In genomic region chr6:169034523-169035167, GRCh38 we compare ENCODE assay signal across 23 cellular contexts.
A peak's percentile ranks its signal among the peaks of the same experiment; 100 is the strongest.
DNase-seq lines count a peak whose midpoint lies in the region; ATAC-seq and TF ChIP-seq lines count a peak whose summit lies in the region.
"Had no signal": no experiment of that assay in that cellular context is flagged by ENCODE, and none has a peak within 500 bp of the region (broad histone marks: within the 10 kb centered on the region; RNA-seq: fewer than 3 reads in every experiment).

No MANE protein-coding gene starts in this region.

- no peaks in the 10 kb centered on the region for H3K36me3 ChIP-seq in smooth muscle cell (ENCODE audit: low read depth)
- no peaks in the 10 kb centered on the region for H3K36me3 ChIP-seq in gastroesophageal sphincter
- no peaks in the 10 kb centered on the region for H3K36me3 ChIP-seq in heart right ventricle
- H3K36me3 ChIP-seq: BLaER1 treated with 17β-estradiol and CSF1 and Interleukin-3, amounts not matched to agents 10 nM and 100 nM; neutrophil; right atrium auricular region; stomach; uterus had no signal

- H3K4me1 ChIP-seq in smooth muscle cell (ENCODE audit: low read depth), result peaks cover 4% of the 10 kb centered on the region
- H3K4me1 ChIP-seq in gastroesophageal sphincter, result peaks cover 0 to 9% (median 0%) of the 10 kb centered on the region in 3 donors
- H3K4me1 ChIP-seq in heart right ventricle, result no peaks in the 10 kb centered on the region
- H3K4me1 ChIP-seq: right atrium auricular region, stomach, uterus had no signal

- no peak overlapping the region for H3K9ac ChIP-seq in smooth muscle cell (ENCODE audit: low read depth)
- H3K9ac ChIP-seq: BLaER1 treated with 17β-estradiol and CSF1 and Interleukin-3, amounts not matched to agents 10 nM and 100 nM had no signal

- DNase-seq in ELR (ENCODE audit: low read depth) (peak; percentile 32), RWPE1 (ENCODE audit: low spot score) (no peak), fibroblast of peridontal ligament (ENCODE audit: extremely low read depth) (peak; percentile 57), smooth muscle cell (lab: John Stamatoyannopoulos, UW; ENCODE audit: unreplicated experiment) (no peak), heart right ventricle (no peak)
- DNase-seq in activated naive CD4-positive, alpha-beta T cell treated with anti-CD3 and anti-CD28 coated beads, Interleukin-2, amount 50 U/mL, for 16 hours, result no peak
- DNase-seq: activated CD4-positive, alpha-beta T cell treated with anti-CD3 and anti-CD28 coated beads for 4 hours; activated CD8-positive, alpha-beta memory T cell treated with anti-CD3 and anti-CD28 coated beads, Interleukin-2, amount 10 ng/mL, durations not matched to agents 7 days and 5 days; activated effector memory CD4-positive, alpha-beta T cell treated with anti-CD3 and anti-CD28 coated beads, Interleukin-2, amount 50 U/mL, for 16 hours; cerebellar nuclear complex; GDM1; left colon; mucosa of descending colon; NCI-H1417 treated with DMSO at 0.1 percent for 48 hours; NCI-H2171 treated with DMSO at 0.1 percent for 48 hours; NCI-H82; stomach; uterus had no signal

- no peaks in the 10 kb centered on the region for H3K9me3 ChIP-seq in smooth muscle cell (replicated peaks; ENCODE audit: low read depth)
- H3K9me3 ChIP-seq in gastroesophageal sphincter, result peaks cover 0 to 5% (median 0%) of the 10 kb centered on the region in 3 donors
- H3K9me3 ChIP-seq in heart right ventricle, result peaks cover 0 to 20% (median 13%) of the 10 kb centered on the region in 11 donors
- H3K9me3 ChIP-seq: mucosa of descending colon, uterus had no signal

- no peak for TF ChIP-seq CTCF in RWPE1 (conservative IDR thresholded peaks at IDR 0.05; ENCODE audit: low read depth)
- no peak for TF ChIP-seq CTCF in smooth muscle cell (IDR thresholded peaks at IDR 0.05; ENCODE audit: borderline replicate concordance, insufficient read depth, poor library complexity, severe bottlenecking)
- no peak for TF ChIP-seq CTCF in gastroesophageal sphincter (IDR thresholded peaks at IDR 0.05)
- no peak for TF ChIP-seq CTCF in heart right ventricle (IDR thresholded peaks at IDR 0.05)

- H3K27me3 ChIP-seq in smooth muscle cell (ENCODE audit: low read depth), result no peaks in the 10 kb centered on the region
- no peaks in the 10 kb centered on the region for H3K27me3 ChIP-seq in gastroesophageal sphincter
- H3K27me3 ChIP-seq in heart right ventricle, result peaks cover 0 to 9% (median 3%) of the 10 kb centered on the region in 7 donors
- H3K27me3 ChIP-seq: BLaER1 treated with 17β-estradiol and CSF1 and Interleukin-3, amounts not matched to agents 10 nM and 100 nM; neutrophil; right atrium auricular region; stomach; uterus had no signal

- TF ChIP-seq POLR2A in gastroesophageal sphincter (IDR thresholded peaks at IDR 0.05), result no peak

- H3F3A ChIP-seq in smooth muscle cell (ENCODE audit: low read depth), result no peaks in the 10 kb centered on the region

- intact Hi-C loops in heart right ventricle (cut with DNase I), result no loop called here

- H3K27ac ChIP-seq in RWPE1, result peak overlapping the region; percentile 49; the same call in 1 of the 2 replicates
- peak overlapping the region; percentile 83 for H3K27ac ChIP-seq in smooth muscle cell (ENCODE audit: low read depth)
- no peak overlapping the region for H3K27ac ChIP-seq in gastroesophageal sphincter
- H3K27ac ChIP-seq in heart right ventricle, result peak overlapping the region in 1 of 10 donors; percentile 31
- H3K27ac ChIP-seq: BLaER1 treated with 17β-estradiol and CSF1 and Interleukin-3, amounts not matched to agents 10 nM and 100 nM; neutrophil; right atrium auricular region; uterus had no signal

- WGBS in smooth muscle cell (ENCODE audit: low lambda C conversion rate), result 83% methylated on average over 13 of the region's 13 CpGs
- WGBS in gastroesophageal sphincter (ENCODE audit: low coverage in 1 of 2), 2 donors, result 90 to 95% methylated on average over 8 to 12 of the region's 13 CpGs
- 83 to 87% methylated on average over 13 of the region's 13 CpGs for WGBS in heart right ventricle, 2 donors

- peak overlapping the region; percentile 65 for H3K4me2 ChIP-seq in smooth muscle cell
- H3K4me2 ChIP-seq: BLaER1 treated with 17β-estradiol and CSF1 and Interleukin-3, amounts not matched to agents 10 nM and 100 nM had no signal

- no peak for TF ChIP-seq EP300 in gastroesophageal sphincter (IDR thresholded peaks at IDR 0.05)

- no peak for ATAC-seq in gastroesophageal sphincter
- no peak for ATAC-seq in heart right ventricle
- ATAC-seq: activated CD8-positive, alpha-beta memory T cell treated with anti-CD3 and anti-CD28 coated beads, Interleukin-2, amount 10 ng/mL, durations not matched to agents 7 days and 5 days; left colon; mucosa of descending colon; PC-3 had no signal

- H3K4me3 ChIP-seq in smooth muscle cell (no peak overlapping the region), gastroesophageal sphincter (no peak overlapping the region), heart right ventricle (no peak overlapping the region)
- H3K4me3 ChIP-seq: BLaER1 treated with 17β-estradiol and CSF1 and Interleukin-3, amounts not matched to agents 10 nM and 100 nM; mucosa of descending colon; right atrium auricular region; stomach; uterus had no signal

- H2AFZ ChIP-seq in smooth muscle cell (ENCODE audit: low read depth), result no peak overlapping the region

- H4K20me1 ChIP-seq in smooth muscle cell (ENCODE audit: low read depth), result no peaks in the 10 kb centered on the region
- H4K20me1 ChIP-seq: BLaER1 treated with 17β-estradiol and CSF1 and Interleukin-3, amounts not matched to agents 10 nM and 100 nM had no signal

- CTCF ChIA-PET in RWPE1 (lab: Yijun Ruan, JAX), result interaction anchor here (1.2 kb wide), 1 partner anchor 9 kb away, joined by 4 read pairs; no protein-coding TSS in a partner anchor

- POLR2A ChIA-PET in RWPE1 (lab: Yijun Ruan, JAX; ENCODE audit: low non-redundant PET), result no interaction called here

- H3K79me2 ChIP-seq in smooth muscle cell (ENCODE audit: low read depth), result no peaks in the 10 kb centered on the region

Comparison
In these comparisons a context has a peak if more than half of its experiments do, and no peak if none do; other contexts are left out.
1. DNase-seq: peak in ELR (single experiment) and fibroblast of peridontal ligament (single experiment); none in RWPE1 (single experiment), smooth muscle cell (single experiment), activated naive CD4-positive, alpha-beta T cell treated with anti-CD3 and anti-CD28 coated beads, Interleukin-2, amount 50 U/mL, for 16 hours (single experiment) and heart right ventricle (0 of 2).
2. H3K27ac ChIP-seq: peak in RWPE1 (single experiment) and smooth muscle cell (single experiment); none in gastroesophageal sphincter (0 of 4).